ENCODE assay signal across 1 cellular context in the genomic region with DNA sequence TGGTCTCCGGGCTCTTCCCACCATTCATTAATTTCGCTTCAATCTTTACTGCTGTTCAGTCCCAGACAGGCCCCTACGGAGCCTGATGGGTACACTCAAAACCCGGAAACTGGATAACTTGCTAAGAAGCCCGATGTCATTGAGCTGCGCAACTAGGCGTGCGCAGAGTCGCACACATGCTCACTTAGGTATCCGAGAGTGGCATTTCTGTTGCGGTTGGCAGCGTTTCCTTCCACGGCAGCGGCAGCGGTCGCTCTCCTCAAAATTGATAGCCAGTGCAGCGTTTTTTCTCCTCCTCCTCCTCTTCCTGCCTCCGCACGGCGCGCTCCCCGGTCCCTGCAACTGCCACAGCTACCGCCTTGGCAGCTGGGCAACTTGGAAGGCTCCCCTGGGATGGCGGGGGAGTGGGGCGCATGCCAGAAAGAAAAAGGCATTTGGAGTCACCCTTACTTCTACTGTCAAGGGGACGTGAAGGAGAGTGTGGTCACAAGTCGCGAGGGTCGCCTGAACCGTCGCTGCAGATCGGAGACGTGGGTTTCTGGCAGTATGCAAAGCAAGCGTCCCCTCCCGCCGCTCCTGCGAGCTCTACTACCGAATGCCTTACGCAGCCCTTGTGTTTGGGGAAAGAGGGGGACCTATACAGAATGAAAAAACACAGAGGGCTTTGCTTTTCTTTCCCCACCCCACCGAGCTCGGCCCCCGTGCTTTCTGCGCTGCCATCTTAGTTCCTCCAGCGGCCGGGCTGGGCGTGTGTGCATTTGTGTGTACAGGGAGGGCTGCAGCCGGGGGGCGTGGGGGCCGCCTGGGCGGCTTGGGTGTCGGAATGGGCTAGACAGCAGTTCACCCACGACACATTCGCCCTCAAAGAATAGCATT.
A peak's percentile ranks its signal among the peaks of the same experiment; 100 is the strongest.
TF ChIP-seq lines count a peak whose summit lies in the region.

No MANE protein-coding gene starts in this region.

TF ChIP-seq in HepG2, 621 proteins besides CTCF, POLR2A, EP300 and RAD21 (continued from another document and continues in another):
- TF ChIP-seq PRMT3 (CRISPR knock-in tag; IDR thresholded peaks at IDR 0.05; ENCODE audit: borderline replicate concordance, low read depth) = no peak
- no peak for TF ChIP-seq ZNF570 (CRISPR knock-in tag; IDR thresholded peaks at IDR 0.05; ENCODE audit: borderline replicate concordance)
- TF ChIP-seq EHMT2 (IDR thresholded peaks at IDR 0.05; ENCODE audit: borderline replicate concordance, low read depth, low read length) = no peak
- no peak for TF ChIP-seq ZNF496 (CRISPR knock-in tag; IDR thresholded peaks at IDR 0.05; ENCODE audit: insufficient replicate concordance)
- TF ChIP-seq ZNF598 (CRISPR knock-in tag; IDR thresholded peaks at IDR 0.05; ENCODE audit: borderline replicate concordance) = peak; percentile 20; the same call in 1 of the 2 replicates
- no peak for TF ChIP-seq DNMT1 (CRISPR knock-in tag; IDR thresholded peaks at IDR 0.05)
- TF ChIP-seq, protein P1, sequence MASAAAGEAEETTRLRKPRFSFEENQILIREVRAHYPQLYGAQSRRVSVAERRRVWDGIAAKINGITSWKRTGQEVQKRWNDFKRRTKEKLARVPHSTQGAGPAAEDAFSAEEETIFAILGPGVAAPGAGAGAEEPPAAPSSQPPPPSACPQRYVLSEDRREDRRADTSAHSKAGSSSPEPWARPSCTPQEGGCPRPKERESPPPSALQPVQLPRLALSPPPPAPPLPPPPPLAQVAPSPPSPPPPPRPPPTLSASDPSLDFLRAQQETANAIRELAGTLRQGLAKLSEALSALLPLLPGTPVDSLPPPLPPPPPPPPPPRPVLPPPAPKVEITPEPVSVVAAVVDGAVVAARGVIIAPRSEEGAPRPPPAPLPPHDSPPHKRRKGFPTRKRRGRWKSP (CRISPR knock-in tag; IDR thresholded peaks at IDR 0.05) = no peak
- peak; percentile 31; the same call in 1 of the 2 replicates for TF ChIP-seq ZNF614 (CRISPR knock-in tag; IDR thresholded peaks at IDR 0.05; ENCODE audit: borderline replicate concordance)
- TF ChIP-seq ZSCAN21 (CRISPR knock-in tag; IDR thresholded peaks at IDR 0.05; ENCODE audit: borderline replicate concordance) = peak; percentile 40; the same call in 1 of the 2 replicates
- TF ChIP-seq THYN1 (CRISPR knock-in tag; IDR thresholded peaks at IDR 0.05; ENCODE audit: borderline replicate concordance, low read depth) = no peak
- TF ChIP-seq HNRNPLL (IDR thresholded peaks at IDR 0.05; ENCODE audit: low read depth, low read length, poor library complexity, severe bottlenecking) = peak; percentile 78
- 0 out of 2 replicates have a peak, but pooled peaks have one; percentile 35 for TF ChIP-seq CEBPG (CRISPR knock-in tag; IDR thresholded peaks at IDR 0.05)
- TF ChIP-seq, protein P2, sequence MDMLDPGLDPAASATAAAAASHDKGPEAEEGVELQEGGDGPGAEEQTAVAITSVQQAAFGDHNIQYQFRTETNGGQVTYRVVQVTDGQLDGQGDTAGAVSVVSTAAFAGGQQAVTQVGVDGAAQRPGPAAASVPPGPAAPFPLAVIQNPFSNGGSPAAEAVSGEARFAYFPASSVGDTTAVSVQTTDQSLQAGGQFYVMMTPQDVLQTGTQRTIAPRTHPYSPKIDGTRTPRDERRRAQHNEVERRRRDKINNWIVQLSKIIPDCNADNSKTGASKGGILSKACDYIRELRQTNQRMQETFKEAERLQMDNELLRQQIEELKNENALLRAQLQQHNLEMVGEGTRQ (IDR thresholded peaks at IDR 0.05; ENCODE audit: low read depth, low read length) = no peak
- TF ChIP-seq, protein P2 (CRISPR knock-in tag; IDR thresholded peaks at IDR 0.05; ENCODE audit: borderline replicate concordance) = no peak
- no peak for TF ChIP-seq ZNF430 (CRISPR knock-in tag; IDR thresholded peaks at IDR 0.05)
- TF ChIP-seq ZFP37 (CRISPR knock-in tag; IDR thresholded peaks at IDR 0.05; ENCODE audit: borderline replicate concordance) = 0 out of 2 replicates have a peak, but pooled peaks have one; percentile 44
- no peak for TF ChIP-seq MTF2 (CRISPR knock-in tag; IDR thresholded peaks at IDR 0.05; ENCODE audit: borderline replicate concordance)
- TF ChIP-seq, protein P3, sequence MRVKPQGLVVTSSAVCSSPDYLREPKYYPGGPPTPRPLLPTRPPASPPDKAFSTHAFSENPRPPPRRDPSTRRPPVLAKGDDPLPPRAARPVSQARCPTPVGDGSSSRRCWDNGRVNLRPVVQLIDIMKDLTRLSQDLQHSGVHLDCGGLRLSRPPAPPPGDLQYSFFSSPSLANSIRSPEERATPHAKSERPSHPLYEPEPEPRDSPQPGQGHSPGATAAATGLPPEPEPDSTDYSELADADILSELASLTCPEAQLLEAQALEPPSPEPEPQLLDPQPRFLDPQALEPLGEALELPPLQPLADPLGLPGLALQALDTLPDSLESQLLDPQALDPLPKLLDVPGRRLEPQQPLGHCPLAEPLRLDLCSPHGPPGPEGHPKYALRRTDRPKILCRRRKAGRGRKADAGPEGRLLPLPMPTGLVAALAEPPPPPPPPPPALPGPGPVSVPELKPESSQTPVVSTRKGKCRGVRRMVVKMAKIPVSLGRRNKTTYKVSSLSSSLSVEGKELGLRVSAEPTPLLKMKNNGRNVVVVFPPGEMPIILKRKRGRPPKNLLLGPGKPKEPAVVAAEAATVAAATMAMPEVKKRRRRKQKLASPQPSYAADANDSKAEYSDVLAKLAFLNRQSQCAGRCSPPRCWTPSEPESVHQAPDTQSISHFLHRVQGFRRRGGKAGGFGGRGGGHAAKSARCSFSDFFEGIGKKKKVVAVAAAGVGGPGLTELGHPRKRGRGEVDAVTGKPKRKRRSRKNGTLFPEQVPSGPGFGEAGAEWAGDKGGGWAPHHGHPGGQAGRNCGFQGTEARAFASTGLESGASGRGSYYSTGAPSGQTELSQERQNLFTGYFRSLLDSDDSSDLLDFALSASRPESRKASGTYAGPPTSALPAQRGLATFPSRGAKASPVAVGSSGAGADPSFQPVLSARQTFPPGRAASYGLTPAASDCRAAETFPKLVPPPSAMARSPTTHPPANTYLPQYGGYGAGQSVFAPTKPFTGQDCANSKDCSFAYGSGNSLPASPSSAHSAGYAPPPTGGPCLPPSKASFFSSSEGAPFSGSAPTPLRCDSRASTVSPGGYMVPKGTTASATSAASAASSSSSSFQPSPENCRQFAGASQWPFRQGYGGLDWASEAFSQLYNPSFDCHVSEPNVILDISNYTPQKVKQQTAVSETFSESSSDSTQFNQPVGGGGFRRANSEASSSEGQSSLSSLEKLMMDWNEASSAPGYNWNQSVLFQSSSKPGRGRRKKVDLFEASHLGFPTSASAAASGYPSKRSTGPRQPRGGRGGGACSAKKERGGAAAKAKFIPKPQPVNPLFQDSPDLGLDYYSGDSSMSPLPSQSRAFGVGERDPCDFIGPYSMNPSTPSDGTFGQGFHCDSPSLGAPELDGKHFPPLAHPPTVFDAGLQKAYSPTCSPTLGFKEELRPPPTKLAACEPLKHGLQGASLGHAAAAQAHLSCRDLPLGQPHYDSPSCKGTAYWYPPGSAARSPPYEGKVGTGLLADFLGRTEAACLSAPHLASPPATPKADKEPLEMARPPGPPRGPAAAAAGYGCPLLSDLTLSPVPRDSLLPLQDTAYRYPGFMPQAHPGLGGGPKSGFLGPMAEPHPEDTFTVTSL (CRISPR knock-in tag; IDR thresholded peaks at IDR 0.05; ENCODE audit: borderline replicate concordance) = peak; percentile 60
- no peak for TF ChIP-seq ZBTB1 (CRISPR knock-in tag; IDR thresholded peaks at IDR 0.05; ENCODE audit: borderline replicate concordance)
- TF ChIP-seq PITX1 (CRISPR knock-in tag; IDR thresholded peaks at IDR 0.05) = 0 out of 2 replicates have a peak, but pooled peaks have one; percentile 29
- TF ChIP-seq ZBTB7B (CRISPR knock-in tag; IDR thresholded peaks at IDR 0.05) = peak; percentile 86
- TF ChIP-seq, protein P4, sequence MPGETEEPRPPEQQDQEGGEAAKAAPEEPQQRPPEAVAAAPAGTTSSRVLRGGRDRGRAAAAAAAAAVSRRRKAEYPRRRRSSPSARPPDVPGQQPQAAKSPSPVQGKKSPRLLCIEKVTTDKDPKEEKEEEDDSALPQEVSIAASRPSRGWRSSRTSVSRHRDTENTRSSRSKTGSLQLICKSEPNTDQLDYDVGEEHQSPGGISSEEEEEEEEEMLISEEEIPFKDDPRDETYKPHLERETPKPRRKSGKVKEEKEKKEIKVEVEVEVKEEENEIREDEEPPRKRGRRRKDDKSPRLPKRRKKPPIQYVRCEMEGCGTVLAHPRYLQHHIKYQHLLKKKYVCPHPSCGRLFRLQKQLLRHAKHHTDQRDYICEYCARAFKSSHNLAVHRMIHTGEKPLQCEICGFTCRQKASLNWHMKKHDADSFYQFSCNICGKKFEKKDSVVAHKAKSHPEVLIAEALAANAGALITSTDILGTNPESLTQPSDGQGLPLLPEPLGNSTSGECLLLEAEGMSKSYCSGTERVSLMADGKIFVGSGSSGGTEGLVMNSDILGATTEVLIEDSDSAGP (CRISPR knock-in tag; IDR thresholded peaks at IDR 0.05; ENCODE audit: borderline replicate concordance) = peak; percentile 89
- no peak for TF ChIP-seq ZBTB8A (CRISPR knock-in tag; IDR thresholded peaks at IDR 0.05; ENCODE audit: borderline replicate concordance, low read depth)
- TF ChIP-seq ZNF816 (CRISPR knock-in tag; IDR thresholded peaks at IDR 0.05; ENCODE audit: borderline replicate concordance) = no peak; the same call in 1 of the 2 replicates
- TF ChIP-seq, protein P5, sequence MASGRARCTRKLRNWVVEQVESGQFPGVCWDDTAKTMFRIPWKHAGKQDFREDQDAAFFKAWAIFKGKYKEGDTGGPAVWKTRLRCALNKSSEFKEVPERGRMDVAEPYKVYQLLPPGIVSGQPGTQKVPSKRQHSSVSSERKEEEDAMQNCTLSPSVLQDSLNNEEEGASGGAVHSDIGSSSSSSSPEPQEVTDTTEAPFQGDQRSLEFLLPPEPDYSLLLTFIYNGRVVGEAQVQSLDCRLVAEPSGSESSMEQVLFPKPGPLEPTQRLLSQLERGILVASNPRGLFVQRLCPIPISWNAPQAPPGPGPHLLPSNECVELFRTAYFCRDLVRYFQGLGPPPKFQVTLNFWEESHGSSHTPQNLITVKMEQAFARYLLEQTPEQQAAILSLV (CRISPR knock-in tag; IDR thresholded peaks at IDR 0.05; ENCODE audit: borderline replicate concordance) = peak; percentile 58; the same call in 1 of the 2 replicates
- 0 out of 2 replicates have a peak, but pooled peaks have one; percentile 57 for TF ChIP-seq ZNF24 (IDR thresholded peaks at IDR 0.05)
- 0 out of 2 replicates have a peak, but pooled peaks have one; percentile 35 for TF ChIP-seq ZNF274 (CRISPR knock-in tag; IDR thresholded peaks at IDR 0.05)
- TF ChIP-seq ZSCAN22 (CRISPR knock-in tag; IDR thresholded peaks at IDR 0.05) = no peak
- TF ChIP-seq NR3C1 (CRISPR knock-in tag; IDR thresholded peaks at IDR 0.05) = no peak
- TF ChIP-seq SRSF1 (optimal IDR thresholded peaks at IDR 0.05; ENCODE audit: low read depth, low read length) = peak; percentile 50
- TF ChIP-seq, protein P6, sequence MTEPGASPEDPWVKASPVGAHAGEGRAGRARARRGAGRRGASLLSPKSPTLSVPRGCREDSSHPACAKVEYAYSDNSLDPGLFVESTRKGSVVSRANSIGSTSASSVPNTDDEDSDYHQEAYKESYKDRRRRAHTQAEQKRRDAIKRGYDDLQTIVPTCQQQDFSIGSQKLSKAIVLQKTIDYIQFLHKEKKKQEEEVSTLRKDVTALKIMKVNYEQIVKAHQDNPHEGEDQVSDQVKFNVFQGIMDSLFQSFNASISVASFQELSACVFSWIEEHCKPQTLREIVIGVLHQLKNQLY (CRISPR knock-in tag; IDR thresholded peaks at IDR 0.05) = no peak
- TF ChIP-seq, protein P7, sequence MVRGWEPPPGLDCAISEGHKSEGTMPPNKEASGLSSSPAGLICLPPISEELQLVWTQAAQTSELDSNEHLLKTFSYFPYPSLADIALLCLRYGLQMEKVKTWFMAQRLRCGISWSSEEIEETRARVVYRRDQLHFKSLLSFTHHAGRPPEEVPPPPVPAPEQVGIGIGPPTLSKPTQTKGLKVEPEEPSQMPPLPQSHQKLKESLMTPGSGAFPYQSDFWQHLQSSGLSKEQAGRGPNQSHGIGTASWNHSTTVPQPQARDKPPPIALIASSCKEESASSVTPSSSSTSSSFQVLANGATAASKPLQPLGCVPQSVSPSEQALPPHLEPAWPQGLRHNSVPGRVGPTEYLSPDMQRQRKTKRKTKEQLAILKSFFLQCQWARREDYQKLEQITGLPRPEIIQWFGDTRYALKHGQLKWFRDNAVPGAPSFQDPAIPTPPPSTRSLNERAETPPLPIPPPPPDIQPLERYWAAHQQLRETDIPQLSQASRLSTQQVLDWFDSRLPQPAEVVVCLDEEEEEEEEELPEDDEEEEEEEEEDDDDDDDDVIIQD (CRISPR knock-in tag; IDR thresholded peaks at IDR 0.05; ENCODE audit: low read depth) = no peak; the same call in 1 of the 2 replicates
- TF ChIP-seq ZNF431 (CRISPR knock-in tag; IDR thresholded peaks at IDR 0.05; ENCODE audit: borderline replicate concordance, low read depth) = 0 out of 2 replicates have a peak, but pooled peaks have one; percentile 62
- no peak; the same call in 1 of the 2 replicates for TF ChIP-seq HOXA3 (CRISPR knock-in tag; IDR thresholded peaks at IDR 0.05)
- TF ChIP-seq ZNF557 (CRISPR knock-in tag; IDR thresholded peaks at IDR 0.05) = 0 out of 2 replicates have a peak, but pooled peaks have one; percentile 59
- no peak for TF ChIP-seq ZNF878 (CRISPR knock-in tag; IDR thresholded peaks at IDR 0.05)
- TF ChIP-seq SP5 (CRISPR knock-in tag; IDR thresholded peaks at IDR 0.05; ENCODE audit: borderline replicate concordance, low read depth) = 0 out of 2 replicates have a peak, but pooled peaks have one; percentile 17
- TF ChIP-seq ZNF83 (CRISPR knock-in tag; IDR thresholded peaks at IDR 0.05; ENCODE audit: borderline replicate concordance) = no peak
- 0 out of 2 replicates have a peak, but pooled peaks have one; percentile 40 for TF ChIP-seq ZNF547 (CRISPR knock-in tag; IDR thresholded peaks at IDR 0.05)
- TF ChIP-seq, protein P8, sequence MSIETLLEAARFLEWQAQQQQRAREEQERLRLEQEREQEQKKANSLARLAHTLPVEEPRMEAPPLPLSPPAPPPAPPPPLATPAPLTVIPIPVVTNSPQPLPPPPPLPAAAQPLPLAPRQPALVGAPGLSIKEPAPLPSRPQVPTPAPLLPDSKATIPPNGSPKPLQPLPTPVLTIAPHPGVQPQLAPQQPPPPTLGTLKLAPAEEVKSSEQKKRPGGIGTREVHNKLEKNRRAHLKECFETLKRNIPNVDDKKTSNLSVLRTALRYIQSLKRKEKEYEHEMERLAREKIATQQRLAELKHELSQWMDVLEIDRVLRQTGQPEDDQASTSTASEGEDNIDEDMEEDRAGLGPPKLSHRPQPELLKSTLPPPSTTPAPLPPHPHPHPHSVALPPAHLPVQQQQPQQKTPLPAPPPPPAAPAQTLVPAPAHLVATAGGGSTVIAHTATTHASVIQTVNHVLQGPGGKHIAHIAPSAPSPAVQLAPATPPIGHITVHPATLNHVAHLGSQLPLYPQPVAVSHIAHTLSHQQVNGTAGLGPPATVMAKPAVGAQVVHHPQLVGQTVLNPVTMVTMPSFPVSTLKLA (IDR thresholded peaks at IDR 0.05) = no peak
- peak; percentile 77 for TF ChIP-seq ZNF792 (CRISPR knock-in tag; IDR thresholded peaks at IDR 0.05)
- TF ChIP-seq STAT5B (CRISPR knock-in tag; IDR thresholded peaks at IDR 0.05) = no peak
- TF ChIP-seq, protein P9, sequence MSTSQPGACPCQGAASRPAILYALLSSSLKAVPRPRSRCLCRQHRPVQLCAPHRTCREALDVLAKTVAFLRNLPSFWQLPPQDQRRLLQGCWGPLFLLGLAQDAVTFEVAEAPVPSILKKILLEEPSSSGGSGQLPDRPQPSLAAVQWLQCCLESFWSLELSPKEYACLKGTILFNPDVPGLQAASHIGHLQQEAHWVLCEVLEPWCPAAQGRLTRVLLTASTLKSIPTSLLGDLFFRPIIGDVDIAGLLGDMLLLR (CRISPR knock-in tag; IDR thresholded peaks at IDR 0.05) = no peak; the same call in 1 of the 2 replicates
